ENCODE assay signal across 8 cellular contexts in the genomic region with DNA sequence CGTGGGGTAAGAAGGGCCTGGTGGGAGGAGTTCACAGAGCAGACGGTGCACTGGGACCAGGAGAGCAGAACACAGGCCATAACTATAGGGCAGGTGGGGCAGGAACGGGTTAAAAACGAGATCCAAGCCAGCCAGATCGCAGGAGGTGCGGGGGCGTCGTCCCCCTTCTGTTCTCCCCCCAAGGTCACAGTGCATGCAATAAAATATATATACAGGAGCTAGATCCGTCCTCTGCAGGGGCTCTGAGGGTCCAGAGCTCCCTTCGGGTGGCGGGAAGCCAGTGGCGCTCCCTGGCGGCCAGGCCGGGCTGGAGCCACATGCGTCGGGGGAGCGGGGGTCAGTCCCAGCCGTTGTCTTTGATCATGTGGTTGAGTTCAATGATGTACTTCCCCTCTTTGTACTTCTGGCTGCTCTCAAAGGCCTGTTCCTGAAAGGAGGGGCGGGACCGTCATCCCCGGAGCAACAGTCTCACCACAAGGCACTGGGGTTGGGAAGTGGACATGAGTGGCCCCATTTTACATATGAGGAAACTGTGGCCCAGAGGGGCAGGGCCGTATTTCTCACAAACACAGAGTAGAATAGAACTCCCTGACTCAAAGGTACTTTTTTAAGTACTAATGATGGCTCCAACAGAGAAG. TPM values are rescaled to one million over a fixed set of nuclear protein-coding genes. Genes with fewer than 3 reads are reported as not detected.
DNase-seq lines count a peak whose midpoint lies in the region; ATAC-seq, FAIRE-seq and TF ChIP-seq lines count a peak whose summit lies in the region.

No MANE protein-coding gene starts in this region.

- peak overlapping the region; percentile 27 to 48 for H3K4me3 ChIP-seq in cardiac fibroblast (replicated peaks in 1 of 2; ENCODE audit: low read depth in 2 of 2, low read length in 2 of 2)
- H3K4me3 ChIP-seq in spleen, result peak overlapping the region; percentile 45 to 74 (median 50)

- H3K9me3 ChIP-seq in spleen, result peaks cover 5 to 13% (median 12%) of the 10 kb centered on the region in 8 donors

- no peak for FAIRE-seq in GM12891 (lab: Jason Lieb, UNC)

- H3K27me3 ChIP-seq in spleen (replicated peaks in 1 of 7), result no peaks in the 10 kb centered on the region

- peak; percentile 36; the same call in 1 of the 2 replicates for TF ChIP-seq POLR2A in GM12891 (IDR thresholded peaks at IDR 0.05; ENCODE audit: low read depth, low read length)
- TF ChIP-seq POLR2A in spleen (IDR thresholded peaks at IDR 0.05), result no peak

- H3K27ac ChIP-seq in spleen, result peak overlapping the region; percentile 91 to 98 (median 97)

- H3K4me1 ChIP-seq in spleen, result peaks cover 33 to 80% (median 62%) of the 10 kb centered on the region in 6 donors

- peak; percentile 80 for TF ChIP-seq CTCF in cardiac fibroblast (IDR thresholded peaks at IDR 0.05; ENCODE audit: low read depth, low read length)
- peak; percentile 76 to 93 (median 85) for TF ChIP-seq CTCF in spleen (IDR thresholded peaks at IDR 0.05 in 8 of 11, conservative IDR thresholded peaks at IDR 0.05 in 3 of 11)

- peak; percentile 32 for ATAC-seq in HG02763 (IDR thresholded peaks at IDR 0.05; ENCODE audit: unreplicated experiment)

- H3K36me3 ChIP-seq in spleen, result peaks cover 0 to 25% (median 15%) of the 10 kb centered on the region in 6 donors

- intact Hi-C loops in spleen (cut with DNase I; ENCODE audit: low total_unique reads), result no loop called here

- 1 to 2% (median 1%) methylated on average over 20 to 22 of the region's 22 CpGs for WGBS in spleen, 5 donors

- DNase-seq in GM12891 (ENCODE audit: insufficient read length, low spot score) (peak; percentile 86), NCI-H1930 (lab: John Stamatoyannopoulos, UW) (peak; percentile 78 to 81), UCSD-AML1 (lab: John Stamatoyannopoulos, UW; ENCODE audit: unreplicated experiment) (peak; percentile 91), cardiac fibroblast (ENCODE audit: low read depth in 2 of 2) (peak; percentile 82 to 85), islet precursor cell (peak; percentile 93), spleen (peak; percentile 96), T1000 (lab: John Stamatoyannopoulos, UW) (no peak)

TF ChIP-seq in GM12891, 5 proteins besides CTCF, POLR2A, EP300 and RAD21:
- TF ChIP-seq POU2F2 (IDR thresholded peaks at IDR 0.05; ENCODE audit: low read depth, low read length) (peak; percentile 77; the same call in 1 of the 2 replicates), TAF1 (IDR thresholded peaks at IDR 0.05; ENCODE audit: low read depth, low read length) (0 out of 2 replicates have a peak, but pooled peaks have one; percentile 12), SPI1 (IDR thresholded peaks at IDR 0.05; ENCODE audit: low read depth, low read length) (peak; percentile 67), PAX5 (IDR thresholded peaks at IDR 0.05; ENCODE audit: insufficient read depth, low read length, severe bottlenecking) (no peak)
TF ChIP-seq in GM12891: peak in this region for 3.

RNA-seq across cellular contexts. Expression of gene TBX6, which starts 0.8 kb away (rescaled TPM):
- polyA plus RNA-seq in GM12891 (2012; ENCODE audit: low read depth, missing spikeins), result 0.63 TPM
- total RNA-seq in spleen, result 1 to 10 TPM in 5 of 7 donors, under 1 TPM in 1, not detected in 1; 0.66 to 3.4 (median 2.2) TPM
- 1 to 10 TPM; 1.4 to 2.2 (median 1.6) TPM for polyA plus RNA-seq in spleen

RNA-seq across cellular contexts. Expression of gene YPEL3, which starts 3.5 kb away (rescaled TPM):
- polyA plus RNA-seq in GM12891 (2012; ENCODE audit: low read depth, missing spikeins), result 24.6 TPM
- 100 to 1,000 TPM; 108 to 208 (median 127) TPM for total RNA-seq in spleen
- polyA plus RNA-seq in spleen, result 100 to 1,000 TPM; 152 to 234 (median 223) TPM

RNA-seq across cellular contexts. Expression of gene PPP4C, which starts 16.7 kb away (rescaled TPM):
- 99.6 TPM for polyA plus RNA-seq in GM12891 (2012; ENCODE audit: low read depth, missing spikeins)
- 10 to 100 TPM; 43.9 to 88.6 (median 74.8) TPM for total RNA-seq in spleen
- 100 to 1,000 TPM in 1 of 3 donors, 10 to 100 TPM in 2; 73.0 to 128 (median 91.1) TPM for polyA plus RNA-seq in spleen

RNA-seq across cellular contexts. Expression of gene GDPD3, which starts 20.8 kb away (rescaled TPM):
- 2.3 TPM for polyA plus RNA-seq in GM12891 (2012; ENCODE audit: low read depth, missing spikeins)
- total RNA-seq in spleen, result 10 to 100 TPM in 4 of 7 donors, 1 to 10 TPM in 3; 4.3 to 15.2 (median 10.2) TPM
- polyA plus RNA-seq in spleen, result 10 to 100 TPM in 2 of 3 donors, 1 to 10 TPM in 1; 5.1 to 18.0 (median 14.5) TPM

RNA-seq across cellular contexts. Expression of gene ALDOA, which starts 26.9 kb away (rescaled TPM):
- 1,510 TPM for polyA plus RNA-seq in GM12891 (2012; ENCODE audit: low read depth, missing spikeins)
- total RNA-seq in spleen, result 100 to 1,000 TPM; 579 to 880 (median 622) TPM
- polyA plus RNA-seq in spleen, result 100 to 1,000 TPM; 424 to 551 (median 496) TPM
